In genomic region chr16:10944249-10945064, GRCh38 we compare ENCODE assay signal across 8 cellular contexts. TPM values are rescaled to one million over a fixed set of nuclear protein-coding genes. Genes with fewer than 3 reads are reported as not detected.
A peak's percentile ranks its signal among the peaks of the same experiment; 100 is the strongest.
DNase-seq lines count a peak whose midpoint lies in the region; ATAC-seq, FAIRE-seq and TF ChIP-seq lines count a peak whose summit lies in the region.

A gene with protein sequence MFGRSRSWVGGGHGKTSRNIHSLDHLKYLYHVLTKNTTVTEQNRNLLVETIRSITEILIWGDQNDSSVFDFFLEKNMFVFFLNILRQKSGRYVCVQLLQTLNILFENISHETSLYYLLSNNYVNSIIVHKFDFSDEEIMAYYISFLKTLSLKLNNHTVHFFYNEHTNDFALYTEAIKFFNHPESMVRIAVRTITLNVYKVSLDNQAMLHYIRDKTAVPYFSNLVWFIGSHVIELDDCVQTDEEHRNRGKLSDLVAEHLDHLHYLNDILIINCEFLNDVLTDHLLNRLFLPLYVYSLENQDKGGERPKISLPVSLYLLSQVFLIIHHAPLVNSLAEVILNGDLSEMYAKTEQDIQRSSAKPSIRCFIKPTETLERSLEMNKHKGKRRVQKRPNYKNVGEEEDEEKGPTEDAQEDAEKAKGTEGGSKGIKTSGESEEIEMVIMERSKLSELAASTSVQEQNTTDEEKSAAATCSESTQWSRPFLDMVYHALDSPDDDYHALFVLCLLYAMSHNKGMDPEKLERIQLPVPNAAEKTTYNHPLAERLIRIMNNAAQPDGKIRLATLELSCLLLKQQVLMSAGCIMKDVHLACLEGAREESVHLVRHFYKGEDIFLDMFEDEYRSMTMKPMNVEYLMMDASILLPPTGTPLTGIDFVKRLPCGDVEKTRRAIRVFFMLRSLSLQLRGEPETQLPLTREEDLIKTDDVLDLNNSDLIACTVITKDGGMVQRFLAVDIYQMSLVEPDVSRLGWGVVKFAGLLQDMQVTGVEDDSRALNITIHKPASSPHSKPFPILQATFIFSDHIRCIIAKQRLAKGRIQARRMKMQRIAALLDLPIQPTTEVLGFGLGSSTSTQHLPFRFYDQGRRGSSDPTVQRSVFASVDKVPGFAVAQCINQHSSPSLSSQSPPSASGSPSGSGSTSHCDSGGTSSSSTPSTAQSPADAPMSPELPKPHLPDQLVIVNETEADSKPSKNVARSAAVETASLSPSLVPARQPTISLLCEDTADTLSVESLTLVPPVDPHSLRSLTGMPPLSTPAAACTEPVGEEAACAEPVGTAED (plus strand): TSS chr16:10944564. CDS start chr16:10944718, 154 bp downstream.

- H3K27me3 ChIP-seq in small intestine (ENCODE audit: control insufficient read depth in 2 of 2, insufficient read depth in 2 of 2, low read length in 2 of 2): no peaks in the 10 kb centered on the region

- in situ Hi-C loops in GM18951 (cut with MboI; ENCODE audit: low sequenced_read_pairs, unreplicated experiment): no loop called here

- H3K4me1 ChIP-seq in small intestine (ENCODE audit: control insufficient read depth in 2 of 2, insufficient read depth in 1 of 2, low read depth in 1 of 2, low read length in 1 of 2): peaks cover 6 to 19% of the 10 kb centered on the region in 2 donors

- FAIRE-seq in small intestine (lab: Jason Lieb, UNC): no peak

- no peaks in the 10 kb centered on the region for H3K36me3 ChIP-seq in small intestine (ENCODE audit: control insufficient read depth in 2 of 2, insufficient read depth in 2 of 2, low read length in 2 of 2)

- peak; percentile 82 for TF ChIP-seq POLR2A in GM18951 (IDR thresholded peaks at IDR 0.05; ENCODE audit: extremely low read depth, insufficient read depth, insufficient read length)

- peak within 1 kb of the TSS; percentile 53 to 77 for H3K27ac ChIP-seq in small intestine (ENCODE audit: low read depth in 1 of 2, low read length in 1 of 2)

- no peaks in the 10 kb centered on the region for H3K9me3 ChIP-seq in small intestine (ENCODE audit: control insufficient read depth, low read depth)

- H3K4me3 ChIP-seq in WI38 (ENCODE audit: low read depth, low read length): peak within 1 kb of the TSS; percentile 88
- H3K4me3 ChIP-seq in cardiac fibroblast (replicated peaks in 1 of 2; ENCODE audit: low read depth in 2 of 2, low read length in 2 of 2): peak within 1 kb of the TSS; percentile 90 to 94
- H3K4me3 ChIP-seq in small intestine (ENCODE audit: low read depth in 1 of 2, low read length in 2 of 2): peak within 1 kb of the TSS; percentile 96 to 98

- TF ChIP-seq CTCF in WI38 (IDR thresholded peaks at IDR 0.05; ENCODE audit: low read depth, low read length): no peak
- TF ChIP-seq CTCF in cardiac fibroblast (IDR thresholded peaks at IDR 0.05; ENCODE audit: low read depth, low read length): no peak

- ATAC-seq in HG03175 (IDR thresholded peaks at IDR 0.05; ENCODE audit: unreplicated experiment): peak; percentile 66

- DNase-seq in AG08396 (ENCODE audit: low spot score) (peak; percentile 98), NCI-H226 (peak; percentile 95), cardiac fibroblast (ENCODE audit: low read depth in 2 of 2) (peak; percentile 97 to 98), iPS-NIHi11 (ENCODE audit: low spot score) (peak; percentile 92), small intestine (peak; percentile 97)

- WGBS in small intestine, 3 donors: 0 to 1% (median 1%) methylated on average over 77 to 86 of the region's 86 CpGs

RNA-seq across cellular contexts. Expression of the gene that starts here (rescaled TPM):
- polyA plus RNA-seq in small intestine: 10 to 100 TPM; 13.2 to 23.5 (median 14.9) TPM

Comparison
In these comparisons a context has a peak if more than half of its experiments do, and no peak if none do; other contexts are left out.
1. Peak in every context shown above with its lines: DNase-seq, ATAC-seq, H3K4me3 ChIP-seq and H3K27ac ChIP-seq.